Comparison of ENCODE assay signal across 8 cellular contexts in the genomic region with DNA sequence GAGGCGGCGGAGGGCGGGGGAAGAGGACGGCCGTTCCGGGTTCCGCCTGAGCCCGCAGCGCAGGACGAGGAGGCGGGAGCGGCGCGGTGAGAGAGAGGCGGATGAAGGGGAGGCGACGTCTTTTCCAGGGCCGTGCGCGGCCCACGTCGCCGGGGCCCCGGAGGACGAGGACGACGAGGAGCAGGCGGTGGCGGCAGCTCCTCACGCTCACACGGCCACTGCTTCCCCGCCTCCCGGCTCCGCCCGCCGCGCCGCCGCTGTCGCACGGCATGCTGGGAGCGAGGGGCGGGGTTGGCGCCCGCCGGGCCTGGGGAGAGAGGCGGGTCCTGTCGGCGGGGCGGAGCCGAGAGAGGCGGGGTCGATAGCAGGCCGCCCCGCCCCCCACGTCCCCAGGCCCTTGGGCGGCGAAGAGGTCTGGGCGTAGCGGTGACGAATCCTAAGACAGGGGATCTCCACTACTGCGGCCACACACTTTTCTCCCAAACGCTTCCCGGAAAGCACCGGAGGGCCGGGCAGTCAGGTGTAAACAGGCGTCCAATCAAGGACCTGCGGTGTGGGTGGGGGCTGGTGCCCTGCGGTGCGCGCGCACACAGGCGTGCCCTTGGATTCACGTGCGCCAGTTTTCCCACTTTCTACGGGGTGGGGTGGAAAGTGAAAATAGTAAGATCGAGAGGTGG.
DNase-seq lines count a peak whose midpoint lies in the region; FAIRE-seq and TF ChIP-seq lines count a peak whose summit lies in the region.
"Not testable (repeated sequence)": the region's sequence is repeated elsewhere in the genome, so short reads cannot be mapped to it uniquely, and the experiment has no call there.

SMG1 (minus strand) TSS at position 220 of the 677 bp plus-strand sequence. CDS start 367 bp downstream, outside the sequence.

- peak within 1 kb of the TSS; percentile 88 for H3K27ac ChIP-seq in MM.1S (ENCODE audit: low read length)

- H3F3A ChIP-seq in MM.1S (ENCODE audit: insufficient read depth, low read length) = not testable (repeated sequence)

- peaks cover 31% of the 10 kb centered on the region for H3K4me1 Mint-ChIP-seq in nephron progenitor cell
- peaks cover 39% of the 10 kb centered on the region for H3K4me1 Mint-ChIP-seq in stimulated activated naive CD8-positive, alpha-beta T cell treated with anti-CD3 and anti-CD28 coated beads, Interleukin-15, Interleukin-2, amounts not matched to agents 100 ng/mL and 50 ng/mL, for 24 hours (ENCODE audit: low read depth)

- not testable (repeated sequence) for H3K9me3 ChIP-seq in MM.1S (replicated peaks; ENCODE audit: insufficient read depth, low read length)

- H3K9me2 ChIP-seq in MM.1S (replicated peaks; ENCODE audit: insufficient read depth, low read length) = not testable (repeated sequence)

- H3K27me3 ChIP-seq in MM.1S (replicated peaks; ENCODE audit: insufficient read depth, low read length) = not testable (repeated sequence)

- FAIRE-seq in G401.6 (lab: Jason Lieb, UNC) = peak; percentile 63

- not testable (repeated sequence) for H3K36me3 ChIP-seq in MM.1S (replicated peaks; ENCODE audit: insufficient read depth, low read length)

- H3K4me1 ChIP-seq in MM.1S (ENCODE audit: low read length) = not testable (repeated sequence)

- H3K36me3 Mint-ChIP-seq in nephron progenitor cell (ENCODE audit: low read depth); stimulated activated naive CD8-positive, alpha-beta T cell treated with anti-CD3 and anti-CD28 coated beads, Interleukin-15, Interleukin-2, amounts not matched to agents 100 ng/mL and 50 ng/mL, for 24 hours (ENCODE audit: low read depth): not testable (repeated sequence)

- H4K20me1 ChIP-seq in MM.1S (ENCODE audit: insufficient read depth, low read length) = not testable (repeated sequence)

- peak within 1 kb of the TSS; percentile 71 for H3K9ac ChIP-seq in MM.1S (ENCODE audit: low read length)

- DNase-seq in HCEC 1CT = peak; percentile 90
- DNase-seq in MM.1S = peak; percentile 95
- peak; percentile 49 for DNase-seq in SHP77 treated with DMSO at 0.1 percent for 48 hours (lab: John Stamatoyannopoulos, UW)
- peak; percentile 89 for DNase-seq in activated gamma-delta T cell (lab: John Stamatoyannopoulos, UW)
- peak; percentile 78 for DNase-seq in fibroblast of the conjunctiva (ENCODE audit: low read depth)
- peak; percentile 96 for DNase-seq in nephron progenitor cell

- H3K79me2 ChIP-seq in MM.1S (ENCODE audit: low read length) = peaks cover 42% of the 10 kb centered on the region

- H3K27ac Mint-ChIP-seq in nephron progenitor cell = peak within 1 kb of the TSS; percentile 99
- peak within 1 kb of the TSS; percentile 99 for H3K27ac Mint-ChIP-seq in stimulated activated naive CD8-positive, alpha-beta T cell treated with anti-CD3 and anti-CD28 coated beads, Interleukin-15, Interleukin-2, amounts not matched to agents 100 ng/mL and 50 ng/mL, for 24 hours

- not testable (repeated sequence) for H3K27me3 Mint-ChIP-seq in nephron progenitor cell (ENCODE audit: low read depth, poor library complexity); stimulated activated naive CD8-positive, alpha-beta T cell treated with anti-CD3 and anti-CD28 coated beads, Interleukin-15, Interleukin-2, amounts not matched to agents 100 ng/mL and 50 ng/mL, for 24 hours

- H3K4me3 ChIP-seq in MM.1S (ENCODE audit: low read length) = peak within 1 kb of the TSS; percentile 72

- H2AFZ ChIP-seq in MM.1S (ENCODE audit: low read length) = peak within 1 kb of the TSS; percentile 51

- not testable (repeated sequence) for H3K9me3 Mint-ChIP-seq in nephron progenitor cell; stimulated activated naive CD8-positive, alpha-beta T cell treated with anti-CD3 and anti-CD28 coated beads, Interleukin-15, Interleukin-2, amounts not matched to agents 100 ng/mL and 50 ng/mL, for 24 hours

- H3K4me3 Mint-ChIP-seq in nephron progenitor cell = peak within 1 kb of the TSS; percentile 96
- H3K4me3 Mint-ChIP-seq in stimulated activated naive CD8-positive, alpha-beta T cell treated with anti-CD3 and anti-CD28 coated beads, Interleukin-15, Interleukin-2, amounts not matched to agents 100 ng/mL and 50 ng/mL, for 24 hours = peak within 1 kb of the TSS; percentile 100

- H3K4me2 ChIP-seq in MM.1S (ENCODE audit: low read depth, low read length) = peak within 1 kb of the TSS; percentile 74

- not testable (repeated sequence) for TF ChIP-seq CTCF in MM.1S (IDR thresholded peaks at IDR 0.05; ENCODE audit: low read length); nephron progenitor cell (IDR thresholded peaks at IDR 0.05)

Comparison
In these comparisons a context has a peak if more than half of its experiments do, and no peak if none do; other contexts are left out.
1. Peak in every context shown above with its lines: DNase-seq, H3K4me3 ChIP-seq and H3K27ac ChIP-seq.